9 cellular contexts compared by ENCODE assay signal in genomic region chr5:58458851-58459275, GRCh38. TPM values are rescaled to one million over a fixed set of nuclear protein-coding genes. Genes with fewer than 3 reads are reported as not detected.
DNase-seq lines count a peak whose midpoint lies in the region; ATAC-seq and TF ChIP-seq lines count a peak whose summit lies in the region.
"Had no signal": no experiment of that assay in that cellular context is flagged by ENCODE, and none has a peak within 500 bp of the region (broad histone marks: within the 10 kb centered on the region; RNA-seq: fewer than 3 reads in every experiment).

No MANE protein-coding gene starts in this region.

- H3K4me3 Mint-ChIP-seq in Caco-2 (ENCODE audit: unreplicated experiment) = peak overlapping the region; percentile 94

- no peak for TF ChIP-seq CTCF in Caco-2 (IDR thresholded peaks at IDR 0.05; ENCODE audit: insufficient read depth in 1 of 2, low read depth in 1 of 2, low read length in 1 of 2, severe bottlenecking in 1 of 2, unreplicated experiment in 1 of 2)
- no peak for TF ChIP-seq CTCF in PC-9 (conservative IDR thresholded peaks at IDR 0.05)
- TF ChIP-seq CTCF in epithelial cell of proximal tubule (conservative IDR thresholded peaks at IDR 0.05; ENCODE audit: low read depth, low read length) = no peak
- no peak for TF ChIP-seq CTCF in osteoblast (IDR thresholded peaks at IDR 0.05; ENCODE audit: extremely low read depth, low read depth, low read length)

- peaks cover 59% of the 10 kb centered on the region for H3F3A ChIP-seq in PC-9 (ENCODE audit: insufficient read depth, low read depth)

- H3K36me3 Mint-ChIP-seq in Caco-2 (ENCODE audit: insufficient read depth, unreplicated experiment) = peaks cover 63% of the 10 kb centered on the region

- H3K27ac ChIP-seq in PC-9 = peak overlapping the region; percentile 96
- peak overlapping the region; percentile 87 for H3K27ac ChIP-seq in osteoblast (ENCODE audit: low read depth, low read length)
- no peak overlapping the region for H3K27ac ChIP-seq in substantia nigra (ENCODE audit: low read depth, low read length, poor library complexity, severe bottlenecking)

- no peaks in the 10 kb centered on the region for H3K27me3 ChIP-seq in Caco-2 (replicated peaks; ENCODE audit: control insufficient read depth, insufficient read depth, low read length)
- no peaks in the 10 kb centered on the region for H3K27me3 ChIP-seq in PC-9 (ENCODE audit: insufficient read depth, low read depth)
- no peaks in the 10 kb centered on the region for H3K27me3 ChIP-seq in osteoblast (ENCODE audit: insufficient read depth, low read length)

- POLR2A ChIA-PET in Caco-2 (lab: Charles Lee) = interaction anchor here (0.6 to 1.0 kb wide), 5 partner anchors 16 to 661 kb away, joined by 3 to 5 read pairs (median 4); no protein-coding TSS in a partner anchor
- POLR2A ChIA-PET in PC-9 (lab: Charles Lee; ENCODE audit: unreplicated experiment) = interaction anchor here (0.6 to 1.6 kb wide), 9 partner anchors 199 to 1131 kb away, joined by 4 to 17 read pairs (median 8); no protein-coding TSS in a partner anchor

- BruUV-seq in Caco-2 (replicated peaks; lab: Mats Ljungman, UMichigan) (no TSS peak), PC-9 (replicated peaks; lab: Mats Ljungman, UMichigan) (no TSS peak)

- H3K27me3 Mint-ChIP-seq in Caco-2 (ENCODE audit: insufficient read depth, unreplicated experiment) = no peaks in the 10 kb centered on the region

- H3K4me3 ChIP-seq in Caco-2 (ENCODE audit: low read depth, low read length) (peak overlapping the region; percentile 99), PC-9 (peak overlapping the region; percentile 90), epithelial cell of proximal tubule (ENCODE audit: low read depth, low read length) (peak overlapping the region; percentile 88), osteoblast (ENCODE audit: insufficient read depth, low read length) (peak overlapping the region; percentile 87)

- H2AFZ ChIP-seq in PC-9 (no peak overlapping the region), osteoblast (ENCODE audit: low read length) (no peak overlapping the region)

- H3K36me3 ChIP-seq in Caco-2 (ENCODE audit: control insufficient read depth, insufficient read depth, low read length) (peaks cover 3% of the 10 kb centered on the region; the same call in 1 of the 2 replicates), PC-9 (ENCODE audit: low read depth) (peaks cover 54% of the 10 kb centered on the region), osteoblast (ENCODE audit: insufficient read depth, low read length) (peaks cover 50% of the 10 kb centered on the region)

- intact Hi-C loops in Caco-2 (cut with micrococcal nuclease; ENCODE audit: unreplicated experiment) (no loop called here), PC-9 (cut with micrococcal nuclease; ENCODE audit: unreplicated experiment) (no loop called here), posterior vena cava (cut with DNase I) (no loop called here)

- no peak for ATAC-seq in HG03196 (IDR thresholded peaks at IDR 0.05; ENCODE audit: unreplicated experiment)

- H3K9me2 ChIP-seq in PC-9 (ENCODE audit: insufficient read depth) = no peaks in the 10 kb centered on the region

- no peaks in the 10 kb centered on the region for H3K9me3 Mint-ChIP-seq in Caco-2 (ENCODE audit: unreplicated experiment)

- peak overlapping the region; percentile 94 for H3K27ac Mint-ChIP-seq in Caco-2 (ENCODE audit: unreplicated experiment)

- peaks cover 24% of the 10 kb centered on the region for H3K4me1 Mint-ChIP-seq in Caco-2 (ENCODE audit: low read depth, unreplicated experiment)

- H3K79me2 ChIP-seq in PC-9 (ENCODE audit: low read depth) (peaks cover 60% of the 10 kb centered on the region), osteoblast (ENCODE audit: insufficient read depth, low read length) (peaks cover 45% of the 10 kb centered on the region)

- H3K4me1 ChIP-seq in Caco-2 (peaks cover 17% of the 10 kb centered on the region), PC-9 (replicated peaks; ENCODE audit: insufficient read depth) (peaks cover 34% of the 10 kb centered on the region), osteoblast (ENCODE audit: insufficient read depth, low read length) (peaks cover 44% of the 10 kb centered on the region)

- CTCF ChIA-PET in Caco-2 (lab: Charles Lee) = interaction anchor here (1.2 to 1.6 kb wide), 3 partner anchors 569 to 679 kb away, joined by 3 to 5 read pairs (median 5); no protein-coding TSS in a partner anchor
- CTCF ChIA-PET in PC-9 (lab: Charles Lee) = interaction anchor here (0.5 kb wide), 1 partner anchor 273 kb away, joined by 3 read pairs; no protein-coding TSS in a partner anchor

- H4K20me1 ChIP-seq in PC-9 (ENCODE audit: insufficient read depth) = peaks cover 51% of the 10 kb centered on the region
- peaks cover 47% of the 10 kb centered on the region for H4K20me1 ChIP-seq in osteoblast (ENCODE audit: insufficient read depth, low read length)

- no peaks in the 10 kb centered on the region for H3K9me3 ChIP-seq in Caco-2
- H3K9me3 ChIP-seq in PC-9 (ENCODE audit: insufficient read depth, low read depth) = no peaks in the 10 kb centered on the region
- H3K9me3 ChIP-seq in osteoblast (ENCODE audit: low read depth, low read length) = no peaks in the 10 kb centered on the region

- DNase-seq in Caco-2 = peak in 1 of 2 experiments; percentile 10
- DNase-seq in PC-9 = peak in 1 of 2 experiments; percentile 84
- DNase-seq in epithelial cell of proximal tubule (ENCODE audit: low read depth) = no peak
- DNase-seq in osteoblast (ENCODE audit: insufficient read length, low spot score, missing footprints) = peak; percentile 48
- DNase-seq in posterior vena cava (ENCODE audit: low spot score) = no peak
- no peak for DNase-seq in NK-92 (lab: John Stamatoyannopoulos, UW; ENCODE audit: unreplicated experiment)
- no peak for DNase-seq in substantia nigra (lab: John Stamatoyannopoulos, UW)
- DNase-seq: hippocampal formation had no signal

- H3K4me2 ChIP-seq in PC-9 (peak overlapping the region; percentile 92), osteoblast (ENCODE audit: insufficient read depth, low read length) (peak overlapping the region; percentile 75)

RNA-seq across cellular contexts. Expression of gene PLK2, which starts 1.0 kb away (rescaled TPM):
- total RNA-seq in Caco-2 (2022) = 31.9 and 39.2 TPM in 2 replicates
- total RNA-seq in PC-9 (2021) = 508 and 615 TPM in 2 replicates
- 437 and 613 TPM in 2 replicates for total RNA-seq in epithelial cell of proximal tubule
- 220 and 299 TPM in 2 replicates for total RNA-seq in osteoblast
- 10 to 100 TPM; 23.8 to 28.0 TPM for total RNA-seq in posterior vena cava

RNA-seq across cellular contexts. Expression of gene GAPT, which starts 32.4 kb away (rescaled TPM):
- total RNA-seq in Caco-2 (2022) (not detected in 2 replicates), PC-9 (2021) (not detected in 2 replicates), epithelial cell of proximal tubule (not detected in 2 replicates), osteoblast (not detected in 2 replicates), posterior vena cava (1 to 10 TPM; 1.3 to 2.5 TPM)
